In genomic region chr12:132582058-132582420, GRCh38 we compare ENCODE assay signal across 21 cellular contexts. TPM values are rescaled to one million over a fixed set of nuclear protein-coding genes. Genes with fewer than 3 reads are reported as not detected.
DNase-seq lines count a peak whose midpoint lies in the region; ATAC-seq and TF ChIP-seq lines count a peak whose summit lies in the region.
"Had no signal": no experiment of that assay in that cellular context is flagged by ENCODE, and none has a peak within 500 bp of the region (broad histone marks: within the 10 kb centered on the region; RNA-seq: fewer than 3 reads in every experiment).

No MANE protein-coding gene starts in this region.

- peaks cover 42% of the 10 kb centered on the region for H3K36me3 ChIP-seq in left ventricle myocardium inferior
- H3K36me3 ChIP-seq in right lobe of liver: peaks cover 0 to 4% (median 0%) of the 10 kb centered on the region in 4 donors
- peaks cover 0 to 56% (median 0%) of the 10 kb centered on the region in 3 donors for H3K36me3 ChIP-seq in tibial nerve
- H3K36me3 ChIP-seq: colonic mucosa had no signal

- H3K4me1 Mint-ChIP-seq in WTC11: peaks cover 5% of the 10 kb centered on the region
- no peaks in the 10 kb centered on the region for H3K4me1 Mint-ChIP-seq in activated CD4-positive, alpha-beta T cell treated with anti-CD3 and anti-CD28 coated beads, Interleukin-2, amount 10 ng/mL, durations not matched to agents 24 days and 14 days
- H3K4me1 Mint-ChIP-seq in activated T-helper 17 cell treated with anti-CD3 and anti-CD28 coated beads, Interleukin-2, amount 50 U/mL, for 72 hours: no peaks in the 10 kb centered on the region
- H3K4me1 Mint-ChIP-seq: activated B cell treated with CpG ODN at 0.5 μM for 24 hours; naive thymus-derived CD8-positive, alpha-beta T cell had no signal

- H3K4me1 ChIP-seq in left ventricle myocardium inferior (peaks cover 4% of the 10 kb centered on the region), right lobe of liver (no peaks in the 10 kb centered on the region), tibial nerve (peaks cover 0 to 32% (median 0%) of the 10 kb centered on the region in 4 donors)
- H3K4me1 ChIP-seq: colonic mucosa had no signal

- intact Hi-C loops in left ventricle myocardium inferior (cut with micrococcal nuclease): no loop called here
- intact Hi-C loops in right lobe of liver (cut with DNase I): no loop called here
- intact Hi-C loops in activated CD4-positive, alpha-beta T cell treated with anti-CD3 and anti-CD28 coated beads, Interleukin-2, amount 10 ng/mL, durations not matched to agents 24 days and 14 days (cut with micrococcal nuclease): no loop called here

- 76% methylated on average over 10 of the region's 24 CpGs for WGBS in right lobe of liver (ENCODE audit: insufficient coverage, low coverage, low lambda C conversion rate, missing lambda C conversion rate)
- 42 to 49% methylated on average over 16 to 24 of the region's 24 CpGs for WGBS in tibial nerve, 2 donors

- H3K27me3 ChIP-seq in left ventricle myocardium inferior (ENCODE audit: low read depth) (no peaks in the 10 kb centered on the region), right lobe of liver (no peaks in the 10 kb centered on the region), tibial nerve (no peaks in the 10 kb centered on the region)
- H3K27me3 ChIP-seq: colonic mucosa had no signal

- H3K27ac Mint-ChIP-seq in WTC11: no peak overlapping the region
- H3K27ac Mint-ChIP-seq in activated CD4-positive, alpha-beta T cell treated with anti-CD3 and anti-CD28 coated beads, Interleukin-2, amount 10 ng/mL, durations not matched to agents 24 days and 14 days: no peak overlapping the region
- no peak overlapping the region for H3K27ac Mint-ChIP-seq in activated T-helper 17 cell treated with anti-CD3 and anti-CD28 coated beads, Interleukin-2, amount 50 U/mL, for 72 hours
- H3K27ac Mint-ChIP-seq: activated B cell treated with CpG ODN at 0.5 μM for 24 hours; naive thymus-derived CD8-positive, alpha-beta T cell; T-helper 1 cell treated with Interleukin-12 subunit alpha and Interleukin-12 subunit beta and Interleukin-4 antibody, amounts not matched to agents 30 μg/mL and 1 μg/mL, for 36 hours had no signal

- H3K4me3 ChIP-seq in left ventricle myocardium inferior (peak overlapping the region; percentile 56), right lobe of liver (no peak overlapping the region), tibial nerve (peak overlapping the region in 3 of 4 donors; percentile 10 to 42 (median 18))
- H3K4me3 ChIP-seq: colonic mucosa had no signal

- H3K9me3 ChIP-seq in left ventricle myocardium inferior (replicated peaks) (no peaks in the 10 kb centered on the region), right lobe of liver (no peaks in the 10 kb centered on the region), tibial nerve (no peaks in the 10 kb centered on the region)
- H3K9me3 ChIP-seq: colonic mucosa had no signal

- H3K27ac ChIP-seq in left ventricle myocardium inferior (replicated peaks) (no peak overlapping the region), right lobe of liver (no peak overlapping the region), tibial nerve (peak overlapping the region in 1 of 4 donors; percentile 74)
- H3K27ac ChIP-seq: colonic mucosa, epithelial cell of prostate had no signal

- H3K27me3 Mint-ChIP-seq in WTC11 (ENCODE audit: low read depth): peaks cover 51% of the 10 kb centered on the region
- no peaks in the 10 kb centered on the region for H3K27me3 Mint-ChIP-seq in activated CD4-positive, alpha-beta T cell treated with anti-CD3 and anti-CD28 coated beads, Interleukin-2, amount 10 ng/mL, durations not matched to agents 24 days and 14 days
- no peaks in the 10 kb centered on the region for H3K27me3 Mint-ChIP-seq in activated T-helper 17 cell treated with anti-CD3 and anti-CD28 coated beads, Interleukin-2, amount 50 U/mL, for 72 hours
- H3K27me3 Mint-ChIP-seq: activated B cell treated with CpG ODN at 0.5 μM for 24 hours; naive thymus-derived CD8-positive, alpha-beta T cell had no signal

- DNase-seq in WTC11 (ENCODE audit: low spot score) (peak; percentile 61), left ventricle myocardium inferior (no peak), right lobe of liver (no peak), tibial nerve (ENCODE audit: low spot score in 2 of 2) (no peak), GM10248 (ENCODE audit: extremely low spot score) (no peak)
- no peak for DNase-seq in activated CD4-positive, alpha-beta T cell treated with anti-CD3 and anti-CD28 coated beads, Interleukin-2, amount 10 ng/mL, durations not matched to agents 24 days and 14 days
- DNase-seq: activated B cell treated with CpG ODN at 0.5 μM for 24 hours; colonic mucosa; GF-D8; naive thymus-derived CD8-positive, alpha-beta T cell; NCI-H1694; NK-92 treated with Interleukin-12 subunit alpha and Interleukin-12 subunit beta, amount 100 ng/mL, for 24 hours; SHP77 had no signal

- ATAC-seq in WTC11: peak; percentile 51
- peak; percentile 15 to 29 (median 20) for ATAC-seq in right lobe of liver
- ATAC-seq in activated T-helper 17 cell treated with anti-CD3 and anti-CD28 coated beads, Interleukin-2, amount 50 U/mL, for 72 hours (replicated peaks): no peak
- no peak for ATAC-seq in GM18907 (IDR thresholded peaks at IDR 0.05; ENCODE audit: unreplicated experiment)
- ATAC-seq: naive thymus-derived CD8-positive, alpha-beta T cell had no signal

- POLR2A ChIA-PET in WTC11 (lab: Charles Lee) (interaction anchor here (0.9 kb wide), 1 partner anchor 13 kb away, joined by 3 read pairs; no protein-coding TSS in a partner anchor), GM10248 (lab: Yijun Ruan, JAX) (no interaction called here)

- H3K9me3 Mint-ChIP-seq in WTC11: no peaks in the 10 kb centered on the region
- H3K9me3 Mint-ChIP-seq in activated CD4-positive, alpha-beta T cell treated with anti-CD3 and anti-CD28 coated beads, Interleukin-2, amount 10 ng/mL, durations not matched to agents 24 days and 14 days: no peaks in the 10 kb centered on the region
- H3K9me3 Mint-ChIP-seq in activated T-helper 17 cell treated with anti-CD3 and anti-CD28 coated beads, Interleukin-2, amount 50 U/mL, for 72 hours: no peaks in the 10 kb centered on the region
- H3K9me3 Mint-ChIP-seq: activated B cell treated with CpG ODN at 0.5 μM for 24 hours; naive thymus-derived CD8-positive, alpha-beta T cell; T-helper 1 cell treated with Interleukin-12 subunit alpha and Interleukin-12 subunit beta and Interleukin-4 antibody, amounts not matched to agents 30 μg/mL and 1 μg/mL, for 36 hours had no signal

- CTCF ChIA-PET in WTC11 (lab: Charles Lee): interaction anchor here (1.0 to 3.0 kb wide), 4 partner anchors 21 to 167 kb away, joined by 3 to 17 read pairs (median 10); no protein-coding TSS in a partner anchor
- CTCF ChIA-PET in GM10248 (lab: Yijun Ruan, JAX): no interaction called here

- no peak for TF ChIP-seq EP300 in tibial nerve (IDR thresholded peaks at IDR 0.05)

- peaks cover 7% of the 10 kb centered on the region for H3K36me3 Mint-ChIP-seq in WTC11
- peaks cover 4% of the 10 kb centered on the region for H3K36me3 Mint-ChIP-seq in activated CD4-positive, alpha-beta T cell treated with anti-CD3 and anti-CD28 coated beads, Interleukin-2, amount 10 ng/mL, durations not matched to agents 24 days and 14 days (ENCODE audit: low read depth)
- H3K36me3 Mint-ChIP-seq in activated T-helper 17 cell treated with anti-CD3 and anti-CD28 coated beads, Interleukin-2, amount 50 U/mL, for 72 hours (ENCODE audit: low read depth): peaks cover 16% of the 10 kb centered on the region

- TF ChIP-seq POLR2A in right lobe of liver (IDR thresholded peaks at IDR 0.05) (no peak), tibial nerve (IDR thresholded peaks at IDR 0.05) (no peak)

- no peak for TF ChIP-seq CTCF in WTC11 (IDR thresholded peaks at IDR 0.05)
- no peak for TF ChIP-seq CTCF in left ventricle myocardium inferior (IDR thresholded peaks at IDR 0.05; ENCODE audit: borderline replicate concordance)
- TF ChIP-seq CTCF in right lobe of liver (IDR thresholded peaks at IDR 0.05): no peak
- no peak for TF ChIP-seq CTCF in tibial nerve (IDR thresholded peaks at IDR 0.05)
- TF ChIP-seq CTCF in GM10248 (IDR thresholded peaks at IDR 0.05; ENCODE audit: control extremely low read depth, extremely low read depth, low read depth, missing control alignments): no peak

- peak overlapping the region; percentile 60 for H3K4me3 Mint-ChIP-seq in WTC11
- H3K4me3 Mint-ChIP-seq in activated CD4-positive, alpha-beta T cell treated with anti-CD3 and anti-CD28 coated beads, Interleukin-2, amount 10 ng/mL, durations not matched to agents 24 days and 14 days: no peak overlapping the region
- no peak overlapping the region for H3K4me3 Mint-ChIP-seq in activated T-helper 17 cell treated with anti-CD3 and anti-CD28 coated beads, Interleukin-2, amount 50 U/mL, for 72 hours
- H3K4me3 Mint-ChIP-seq: activated B cell treated with CpG ODN at 0.5 μM for 24 hours; naive thymus-derived CD8-positive, alpha-beta T cell; T-helper 1 cell treated with Interleukin-12 subunit alpha and Interleukin-12 subunit beta and Interleukin-4 antibody, amounts not matched to agents 30 μg/mL and 1 μg/mL, for 36 hours had no signal

TF ChIP-seq in WTC11, 78 proteins besides CTCF, POLR2A, EP300 and RAD21:
- TF ChIP-seq ERG (CRISPR knock-in tag; IDR thresholded peaks at IDR 0.05): 0 out of 2 replicates have a peak, but pooled peaks have one; percentile 65
- no peak for TF ChIP-seq ZNF263 (CRISPR knock-in tag; IDR thresholded peaks at IDR 0.05; ENCODE audit: low read depth)

RNA-seq across cellular contexts. Expression of gene LRCOL1, which starts 28.3 kb away (rescaled TPM):
- total RNA-seq in WTC11 (2021): 0.24 TPM in 1 of 3 replicates, not detected in the others
- not detected for total RNA-seq in left ventricle myocardium inferior
- 10 to 100 TPM in 1 of 6 experiments, 1 to 10 TPM in 4, under 1 TPM in 1; 0.61 to 13.1 (median 6.8) TPM for total RNA-seq in right lobe of liver
- total RNA-seq in tibial nerve: not detected
- total RNA-seq in activated CD4-positive, alpha-beta T cell treated with anti-CD3 and anti-CD28 coated beads, Interleukin-2, amount 10 ng/mL, durations not matched to agents 24 days and 14 days: not detected in 2 replicates
- not detected for total RNA-seq in activated T-helper 17 cell treated with anti-CD3 and anti-CD28 coated beads, Interleukin-2, amount 50 U/mL, for 72 hours
- total RNA-seq: activated B cell treated with CpG ODN at 0.5 μM for 24 hours; astrocyte; H4; lower leg skin; MCF 10A; naive thymus-derived CD8-positive, alpha-beta T cell had no signal

RNA-seq across cellular contexts. Expression of gene P2RX2, which starts 36.5 kb away (rescaled TPM):
- total RNA-seq in WTC11 (2021) (1.6 to 2.6 TPM (median 2.1 TPM) in 3 replicates), left ventricle myocardium inferior (not detected), right lobe of liver (not detected), tibial nerve (not detected)
- total RNA-seq in activated CD4-positive, alpha-beta T cell treated with anti-CD3 and anti-CD28 coated beads, Interleukin-2, amount 10 ng/mL, durations not matched to agents 24 days and 14 days: not detected in 2 replicates
- not detected for total RNA-seq in activated T-helper 17 cell treated with anti-CD3 and anti-CD28 coated beads, Interleukin-2, amount 50 U/mL, for 72 hours
- total RNA-seq: activated B cell treated with CpG ODN at 0.5 μM for 24 hours; astrocyte; H4; lower leg skin; MCF 10A; naive thymus-derived CD8-positive, alpha-beta T cell had no signal

Comparison
In these comparisons a context has a peak if more than half of its experiments do, and no peak if none do; other contexts are left out.
1. ATAC-seq: peak in WTC11 (single experiment) and right lobe of liver (4 of 4); none in activated T-helper 17 cell treated with anti-CD3 and anti-CD28 coated beads, Interleukin-2, amount 50 U/mL, for 72 hours (single experiment) and GM18907 (single experiment).
2. H3K4me3 ChIP-seq: peak in left ventricle myocardium inferior (single experiment) and tibial nerve (3 of 4); none in right lobe of liver (0 of 3).